In genomic region chr3:149026718-149027117, GRCh38 we compare ENCODE assay signal across 28 cellular contexts. TPM values are rescaled to one million over a fixed set of nuclear protein-coding genes. Genes with fewer than 3 reads are reported as not detected.
A peak's percentile ranks its signal among the peaks of the same experiment; 100 is the strongest.
DNase-seq lines count a peak whose midpoint lies in the region; ATAC-seq, FAIRE-seq and TF ChIP-seq lines count a peak whose summit lies in the region.
"Had no signal": no experiment of that assay in that cellular context is flagged by ENCODE, and none has a peak within 500 bp of the region (broad histone marks: within the 10 kb centered on the region; RNA-seq: fewer than 3 reads in every experiment).

No MANE protein-coding gene starts in this region.

- H3K4me3 ChIP-seq in endothelial cell of umbilical vein (replicated peaks in 1 of 3; ENCODE audit: insufficient read depth in 1 of 3, low read depth in 1 of 3, low read length in 3 of 3) (no peak overlapping the region), osteoblast (ENCODE audit: insufficient read depth, low read length) (no peak overlapping the region)
- H3K4me3 ChIP-seq: heart left ventricle, pancreas, sigmoid colon, SK-N-MC, transverse colon had no signal

- H3K9me3 ChIP-seq in endothelial cell of umbilical vein (replicated peaks; ENCODE audit: control insufficient read depth, insufficient read depth, low read length) (no peaks in the 10 kb centered on the region), osteoblast (ENCODE audit: low read depth, low read length) (no peaks in the 10 kb centered on the region)
- H3K9me3 ChIP-seq: pancreas, sigmoid colon, transverse colon had no signal

- H3K4me1 Mint-ChIP-seq in activated CD4-positive, alpha-beta T cell treated with anti-CD3 and anti-CD28 coated beads for 36 hours = peaks cover 7% of the 10 kb centered on the region

- H4K20me1 ChIP-seq in endothelial cell of umbilical vein (replicated peaks; ENCODE audit: control insufficient read depth, extremely low read depth, insufficient read depth, low read length) (no peaks in the 10 kb centered on the region), osteoblast (ENCODE audit: insufficient read depth, low read length) (no peaks in the 10 kb centered on the region)

- no peak overlapping the region for H3K27ac ChIP-seq in endothelial cell of umbilical vein (ENCODE audit: insufficient read depth, low read depth, low read length)
- peak overlapping the region; percentile 29 for H3K27ac ChIP-seq in osteoblast (ENCODE audit: low read depth, low read length)
- H3K27ac ChIP-seq: epithelial cell of prostate, heart left ventricle, pancreas, SK-N-MC, transverse colon had no signal

- TF ChIP-seq CTCF in endothelial cell of umbilical vein (IDR thresholded peaks at IDR 0.05; ENCODE audit: extremely low read depth in 1 of 2, insufficient read depth in 1 of 2, low read depth in 1 of 2, low read length in 2 of 2) = no peak
- no peak for TF ChIP-seq CTCF in osteoblast (IDR thresholded peaks at IDR 0.05; ENCODE audit: extremely low read depth, low read depth, low read length)

- no peak for ATAC-seq in activated CD4-positive, alpha-beta T cell treated with anti-CD3 and anti-CD28 coated beads for 36 hours
- no peak for ATAC-seq in sciatic nerve
- ATAC-seq: heart left ventricle, pancreas had no signal

- H3K4me2 ChIP-seq in endothelial cell of umbilical vein (ENCODE audit: insufficient read depth, low read length) = no peak overlapping the region
- peak overlapping the region; percentile 41 for H3K4me2 ChIP-seq in osteoblast (ENCODE audit: insufficient read depth, low read length)

- CTCF ChIA-PET in activated CD4-positive, alpha-beta T cell treated with anti-CD3 and anti-CD28 coated beads for 36 hours (lab: Charles Lee) = interaction anchor here (0.9 to 1.1 kb wide), 2 partner anchors 27 to 32 kb away, joined by 3 read pairs; no protein-coding TSS in a partner anchor
- CTCF ChIA-PET in endothelial cell of umbilical vein (lab: Charles Lee) = no interaction called here

- H3K9ac ChIP-seq in endothelial cell of umbilical vein (replicated peaks; ENCODE audit: extremely low read depth, insufficient read depth, low read length) = no peak overlapping the region

- no peak for DNase-seq in activated CD4-positive, alpha-beta T cell treated with anti-CD3 and anti-CD28 coated beads for 36 hours
- DNase-seq in activated CD4-positive, alpha-beta T cell treated with anti-CD3 and anti-CD28 coated beads for 4 hours = no peak
- DNase-seq in H54 (ENCODE audit: insufficient read length, low spot score) (no peak), endothelial cell of umbilical vein (ENCODE audit: low read depth, low spot score) (no peak), osteoblast (ENCODE audit: insufficient read length, low spot score, missing footprints) (no peak), T-helper 9 cell (no peak), SHP77 treated with DMSO at 0.1 percent for 48 hours (lab: John Stamatoyannopoulos, UW) (no peak), sciatic nerve (ENCODE audit: low spot score) (no peak)
- DNase-seq: activated CD4-positive, alpha-beta T cell treated with anti-CD3 and anti-CD28 coated beads, Interleukin-2, amount 50 U/mL, for 1 hour; activated CD8-positive, alpha-beta memory T cell treated with anti-CD3 and anti-CD28 coated beads, Interleukin-2, amount 50 U/mL, for 4 hours; central memory CD4-positive, alpha-beta T cell; COR-L47; DMS79 treated with DMSO at 0.1 percent for 48 hours; heart left ventricle; KG1; mammary epithelial cell; NCI-H774; pancreas; RPMI8226; sigmoid colon; stimulated activated CD4-positive, alpha-beta T cell treated with anti-CD3 and anti-CD28 coated beads, Interleukin-15, amount 100 ng/mL, for 24 hours; T-helper 2 cell; transverse colon had no signal

- H3K36me3 ChIP-seq in endothelial cell of umbilical vein (ENCODE audit: control insufficient read depth in 2 of 2, extremely low read depth in 1 of 2, insufficient read depth in 2 of 2, low read length in 2 of 2) (peaks cover 5 to 10% of the 10 kb centered on the region in 2 experiments), osteoblast (ENCODE audit: insufficient read depth, low read length) (peaks cover 57% of the 10 kb centered on the region)

- no peaks in the 10 kb centered on the region for H3K9me1 ChIP-seq in endothelial cell of umbilical vein (replicated peaks; ENCODE audit: control insufficient read depth, extremely low read depth, insufficient read depth, low read length)

- H3K27me3 Mint-ChIP-seq in activated CD4-positive, alpha-beta T cell treated with anti-CD3 and anti-CD28 coated beads for 36 hours = no peaks in the 10 kb centered on the region

- H2AFZ ChIP-seq in endothelial cell of umbilical vein (ENCODE audit: low read depth, low read length) = no peak overlapping the region
- no peak overlapping the region for H2AFZ ChIP-seq in osteoblast (ENCODE audit: low read length)

- intact Hi-C loops in activated CD4-positive, alpha-beta T cell treated with anti-CD3 and anti-CD28 coated beads for 36 hours (cut with DNase I, micrococcal nuclease) = no loop called here
- intact Hi-C loops in endothelial cell of umbilical vein (cut with micrococcal nuclease) = no loop called here
- intact Hi-C loops in sciatic nerve (cut with DNase I) = no loop called here

- H3K36me3 Mint-ChIP-seq in activated CD4-positive, alpha-beta T cell treated with anti-CD3 and anti-CD28 coated beads for 36 hours (ENCODE audit: low read depth) = peaks cover 38% of the 10 kb centered on the region

- H3K27me3 ChIP-seq in endothelial cell of umbilical vein (ENCODE audit: control insufficient read depth in 2 of 2, insufficient read depth in 2 of 2, low read length in 2 of 2) (no peaks in the 10 kb centered on the region), osteoblast (ENCODE audit: insufficient read depth, low read length) (no peaks in the 10 kb centered on the region)
- H3K27me3 ChIP-seq: heart left ventricle, pancreas, sigmoid colon, transverse colon had no signal

- POLR2A ChIA-PET in activated CD4-positive, alpha-beta T cell treated with anti-CD3 and anti-CD28 coated beads for 36 hours (lab: Charles Lee) = no interaction called here
- POLR2A ChIA-PET in endothelial cell of umbilical vein (lab: Charles Lee) = no interaction called here

- peak overlapping the region; percentile 26 for H3K27ac Mint-ChIP-seq in activated CD4-positive, alpha-beta T cell treated with anti-CD3 and anti-CD28 coated beads for 36 hours
- H3K27ac Mint-ChIP-seq: activated T-helper 2 cell treated with anti-CD3 and anti-CD28 coated beads, Interferon-gamma antibody, Interleukin-2, Interleukin-4, amounts not matched to agents 10 μg/mL and 5 μg/mL and 100 μg/mL, durations not matched to agents 14 hours and 24 hours and 36 hours had no signal

- H3K9me3 Mint-ChIP-seq in activated CD4-positive, alpha-beta T cell treated with anti-CD3 and anti-CD28 coated beads for 36 hours (ENCODE audit: low read depth) = peaks cover 5% of the 10 kb centered on the region

- no TSS peak for BruUV-seq in endothelial cell of umbilical vein (replicated peaks; lab: Mats Ljungman, UMichigan)

- H3K4me1 ChIP-seq in endothelial cell of umbilical vein (ENCODE audit: control insufficient read depth, extremely low read depth, insufficient read depth, low read length) (no peaks in the 10 kb centered on the region), osteoblast (ENCODE audit: insufficient read depth, low read length) (peaks cover 10% of the 10 kb centered on the region)
- H3K4me1 ChIP-seq: pancreas had no signal

- peak; percentile 76 for FAIRE-seq in H54 (lab: Jason Lieb, UNC)
- peak; percentile 26 for FAIRE-seq in endothelial cell of umbilical vein (lab: Jason Lieb, UNC)
- FAIRE-seq: A204.1, HTR-8/SVneo, pancreas had no signal

- no peak overlapping the region for H3K4me3 Mint-ChIP-seq in activated CD4-positive, alpha-beta T cell treated with anti-CD3 and anti-CD28 coated beads for 36 hours

- TF ChIP-seq POLR2A in H54 (IDR thresholded peaks at IDR 0.05; ENCODE audit: low read depth, low read length) = no peak
- no peak for TF ChIP-seq POLR2A in endothelial cell of umbilical vein (IDR thresholded peaks at IDR 0.05; ENCODE audit: low read depth, low read length)

- dilution Hi-C loops in endothelial cell of umbilical vein (cut with MboI; ENCODE audit: extremely low pct_ligation_motif_present, low sequenced_read_pairs) = no loop called here

- no peaks in the 10 kb centered on the region for H3K79me2 ChIP-seq in endothelial cell of umbilical vein (ENCODE audit: control insufficient read depth, insufficient read depth, low read length)
- H3K79me2 ChIP-seq in osteoblast (ENCODE audit: insufficient read depth, low read length) = peaks cover 6% of the 10 kb centered on the region

TF ChIP-seq in endothelial cell of umbilical vein, 7 proteins besides CTCF, POLR2A, EP300 and RAD21 (continues in another document):
- TF ChIP-seq POLR2AphosphoS5 (IDR thresholded peaks at IDR 0.05; ENCODE audit: insufficient read depth, low read depth, low read length) = no peak
- no peak for TF ChIP-seq FOS (IDR thresholded peaks at IDR 0.05; ENCODE audit: borderline replicate concordance, insufficient read depth, low read length)
- TF ChIP-seq JUN (IDR thresholded peaks at IDR 0.05; ENCODE audit: borderline replicate concordance, insufficient read depth, insufficient read length, low read depth) = no peak
- TF ChIP-seq EZH2 (IDR thresholded peaks at IDR 0.05; ENCODE audit: borderline replicate concordance, low read depth, low read length, severe bottlenecking) = no peak

RNA-seq across cellular contexts. Expression of gene GYG1, which starts 35.4 kb away (rescaled TPM):
- 10 to 100 TPM; 13.3 to 14.0 TPM for total RNA-seq in activated CD4-positive, alpha-beta T cell treated with anti-CD3 and anti-CD28 coated beads for 36 hours
- 46.8 and 58.5 TPM in 2 replicates for total RNA-seq in endothelial cell of umbilical vein
- 24.7 and 25.2 TPM in 2 replicates for polyA plus RNA-seq in endothelial cell of umbilical vein
- 35.9 and 39.5 TPM in 2 replicates for polyA plus RNA-seq in endothelial cell of umbilical vein (2011; cell fraction: cytosol; rRNA removed)
- polyA plus RNA-seq in endothelial cell of umbilical vein (2011; cell fraction: nucleus; rRNA removed) = 22.7 and 23.8 TPM in 2 replicates
- 61.6 and 75.7 TPM in 2 replicates for polyA plus RNA-seq in endothelial cell of umbilical vein (2012)
- polyA minus RNA-seq in endothelial cell of umbilical vein = 33.9 and 38.7 TPM in 2 replicates
- polyA minus RNA-seq in endothelial cell of umbilical vein (2011; cell fraction: cytosol; rRNA and poly(A)+ RNA removed) = 22.1 TPM
- 21.8 and 38.1 TPM in 2 replicates for polyA minus RNA-seq in endothelial cell of umbilical vein (2011; cell fraction: nucleus; rRNA and poly(A)+ RNA removed)
- 42.3 and 54.8 TPM in 2 replicates for total RNA-seq in osteoblast
- 35.2 TPM for total RNA-seq in sciatic nerve

RNA-seq across cellular contexts. Expression of gene HLTF, which starts 59.6 kb away (rescaled TPM):
- 10 to 100 TPM; 19.0 to 20.5 TPM for total RNA-seq in activated CD4-positive, alpha-beta T cell treated with anti-CD3 and anti-CD28 coated beads for 36 hours
- total RNA-seq in endothelial cell of umbilical vein (23.2 and 24.6 TPM in 2 replicates), osteoblast (40.7 and 42.0 TPM in 2 replicates), sciatic nerve (33.6 TPM)
- polyA plus RNA-seq in endothelial cell of umbilical vein = 4.7 and 8.7 TPM in 2 replicates
- 5.8 TPM in 2 replicates for polyA plus RNA-seq in endothelial cell of umbilical vein (2011; cell fraction: cytosol; rRNA removed)
- 18.8 and 28.6 TPM in 2 replicates for polyA plus RNA-seq in endothelial cell of umbilical vein (2011; cell fraction: nucleus; rRNA removed)
- 10.0 and 13.8 TPM in 2 replicates for polyA plus RNA-seq in endothelial cell of umbilical vein (2012)
- polyA minus RNA-seq in endothelial cell of umbilical vein = 9.6 and 12.6 TPM in 2 replicates
- 43.5 TPM for polyA minus RNA-seq in endothelial cell of umbilical vein (2011; cell fraction: cytosol; rRNA and poly(A)+ RNA removed)
- polyA minus RNA-seq in endothelial cell of umbilical vein (2011; cell fraction: nucleus; rRNA and poly(A)+ RNA removed) = 20.2 and 21.0 TPM in 2 replicates
